ENCODE assay signal across 9 cellular contexts in genomic region chr7:139103057-139103820, GRCh38. TPM values are rescaled to one million over a fixed set of nuclear protein-coding genes. Genes with fewer than 3 reads are reported as not detected.
A peak's percentile ranks its signal among the peaks of the same experiment; 100 is the strongest.
DNase-seq lines count a peak whose midpoint lies in the region; ATAC-seq and TF ChIP-seq lines count a peak whose summit lies in the region.
"Had no signal": no experiment of that assay in that cellular context is flagged by ENCODE, and none has a peak within 500 bp of the region (broad histone marks: within the 10 kb centered on the region; RNA-seq: fewer than 3 reads in every experiment).

No MANE protein-coding gene starts in this region.

- TF ChIP-seq CTCF in OCI-LY3 (IDR thresholded peaks at IDR 0.05; ENCODE audit: low read depth, low read length): no peak

- H3K4me3 ChIP-seq in OCI-LY3 (ENCODE audit: low read length): peak overlapping the region; percentile 36; the same call in 1 of the 2 replicates

- H3K27ac ChIP-seq in OCI-LY3 (ENCODE audit: low read length): peak overlapping the region; percentile 54

- peaks cover 45% of the 10 kb centered on the region for H3K4me1 Mint-ChIP-seq in activated CD8-positive, alpha-beta memory T cell treated with anti-CD3 and anti-CD28 coated beads, Interleukin-2, amount 10 ng/mL, durations not matched to agents 7 days and 5 days
- peaks cover 43% of the 10 kb centered on the region for H3K4me1 Mint-ChIP-seq in dendritic cell treated with granulocyte-macrophage colony-stimulating factor and Interleukin-4, amounts not matched to agents 40 ng/mL and 50 ng/mL, for 4 days (ENCODE audit: low read depth)
- H3K4me1 Mint-ChIP-seq in stimulated activated naive CD8-positive, alpha-beta T cell treated with anti-CD3 and anti-CD28 coated beads, Interleukin-15, amount 100 ng/mL, for 72 hours: peaks cover 59% of the 10 kb centered on the region

- no peak overlapping the region for H2AFZ ChIP-seq in OCI-LY3 (ENCODE audit: low read depth, low read length)

- H3K9me3 Mint-ChIP-seq in activated CD8-positive, alpha-beta memory T cell treated with anti-CD3 and anti-CD28 coated beads, Interleukin-2, amount 10 ng/mL, durations not matched to agents 7 days and 5 days (ENCODE audit: low read depth): no peaks in the 10 kb centered on the region
- no peaks in the 10 kb centered on the region for H3K9me3 Mint-ChIP-seq in dendritic cell treated with granulocyte-macrophage colony-stimulating factor and Interleukin-4, amounts not matched to agents 40 ng/mL and 50 ng/mL, for 4 days
- no peaks in the 10 kb centered on the region for H3K9me3 Mint-ChIP-seq in stimulated activated naive CD8-positive, alpha-beta T cell treated with anti-CD3 and anti-CD28 coated beads, Interleukin-15, amount 100 ng/mL, for 72 hours

- no peaks in the 10 kb centered on the region for H3K27me3 ChIP-seq in OCI-LY3 (ENCODE audit: low read depth, low read length)

- DNase-seq in activated CD8-positive, alpha-beta memory T cell treated with anti-CD3 and anti-CD28 coated beads, Interleukin-2, amount 10 ng/mL, durations not matched to agents 7 days and 5 days: no peak
- DNase-seq in activated CD8-positive, alpha-beta memory T cell treated with anti-CD3 and anti-CD28 coated beads, Interleukin-2, amount 50 U/mL, for 4 hours: no peak
- DNase-seq in stimulated activated naive CD8-positive, alpha-beta T cell treated with anti-CD3 and anti-CD28 coated beads, Interleukin-15, amount 100 ng/mL, for 72 hours: no peak
- DNase-seq in RKO (ENCODE audit: low spot score): no peak
- no peak for DNase-seq in left lobe of liver (ENCODE audit: low spot score)
- DNase-seq in NCI-H1092 (lab: John Stamatoyannopoulos, UW): no peak
- DNase-seq: aorta had no signal

- peak overlapping the region; percentile 62 for H3K4me2 ChIP-seq in OCI-LY3 (ENCODE audit: low read length)

- H4K20me1 ChIP-seq in OCI-LY3 (ENCODE audit: insufficient read depth, low read length): peaks cover 53% of the 10 kb centered on the region

- no peak for ATAC-seq in activated CD8-positive, alpha-beta memory T cell treated with anti-CD3 and anti-CD28 coated beads, Interleukin-2, amount 10 ng/mL, durations not matched to agents 7 days and 5 days
- ATAC-seq in stimulated activated naive CD8-positive, alpha-beta T cell treated with anti-CD3 and anti-CD28 coated beads, Interleukin-15, amount 100 ng/mL, for 72 hours: no peak
- ATAC-seq in left lobe of liver: no peak

- no peak overlapping the region for H3K9ac ChIP-seq in OCI-LY3 (ENCODE audit: low read length)

- peaks cover 24% of the 10 kb centered on the region for H3K4me1 ChIP-seq in OCI-LY3 (ENCODE audit: low read length)

- H3K36me3 ChIP-seq in OCI-LY3 (replicated peaks; ENCODE audit: low read depth, low read length): peaks cover 43% of the 10 kb centered on the region

- no peaks in the 10 kb centered on the region for H3K27me3 Mint-ChIP-seq in activated CD8-positive, alpha-beta memory T cell treated with anti-CD3 and anti-CD28 coated beads, Interleukin-2, amount 10 ng/mL, durations not matched to agents 7 days and 5 days
- no peaks in the 10 kb centered on the region for H3K27me3 Mint-ChIP-seq in dendritic cell treated with granulocyte-macrophage colony-stimulating factor and Interleukin-4, amounts not matched to agents 40 ng/mL and 50 ng/mL, for 4 days
- H3K27me3 Mint-ChIP-seq in stimulated activated naive CD8-positive, alpha-beta T cell treated with anti-CD3 and anti-CD28 coated beads, Interleukin-15, amount 100 ng/mL, for 72 hours: no peaks in the 10 kb centered on the region

- H3K4me3 Mint-ChIP-seq in activated CD8-positive, alpha-beta memory T cell treated with anti-CD3 and anti-CD28 coated beads, Interleukin-2, amount 10 ng/mL, durations not matched to agents 7 days and 5 days: peak overlapping the region; percentile 88
- peak overlapping the region; percentile 75 for H3K4me3 Mint-ChIP-seq in dendritic cell treated with granulocyte-macrophage colony-stimulating factor and Interleukin-4, amounts not matched to agents 40 ng/mL and 50 ng/mL, for 4 days
- peak overlapping the region; percentile 86 to 91 for H3K4me3 Mint-ChIP-seq in stimulated activated naive CD8-positive, alpha-beta T cell treated with anti-CD3 and anti-CD28 coated beads, Interleukin-15, amount 100 ng/mL, for 72 hours

- peaks cover 100% of the 10 kb centered on the region for H3K79me2 ChIP-seq in OCI-LY3 (ENCODE audit: low read length)

- H3K9me3 ChIP-seq in OCI-LY3 (ENCODE audit: insufficient read depth, low read length): no peaks in the 10 kb centered on the region

- peaks cover 74% of the 10 kb centered on the region for H3K36me3 Mint-ChIP-seq in activated CD8-positive, alpha-beta memory T cell treated with anti-CD3 and anti-CD28 coated beads, Interleukin-2, amount 10 ng/mL, durations not matched to agents 7 days and 5 days
- peaks cover 63% of the 10 kb centered on the region for H3K36me3 Mint-ChIP-seq in dendritic cell treated with granulocyte-macrophage colony-stimulating factor and Interleukin-4, amounts not matched to agents 40 ng/mL and 50 ng/mL, for 4 days (ENCODE audit: low read depth)

- peak overlapping the region; percentile 93 for H3K27ac Mint-ChIP-seq in activated CD8-positive, alpha-beta memory T cell treated with anti-CD3 and anti-CD28 coated beads, Interleukin-2, amount 10 ng/mL, durations not matched to agents 7 days and 5 days
- H3K27ac Mint-ChIP-seq in dendritic cell treated with granulocyte-macrophage colony-stimulating factor and Interleukin-4, amounts not matched to agents 40 ng/mL and 50 ng/mL, for 4 days: peak overlapping the region; percentile 91
- H3K27ac Mint-ChIP-seq in stimulated activated naive CD8-positive, alpha-beta T cell treated with anti-CD3 and anti-CD28 coated beads, Interleukin-15, amount 100 ng/mL, for 72 hours: peak overlapping the region; percentile 93 to 97

- intact Hi-C loops in dendritic cell treated with granulocyte-macrophage colony-stimulating factor and Interleukin-4, amounts not matched to agents 40 ng/mL and 50 ng/mL, for 4 days (cut with micrococcal nuclease): no loop called here

- CTCF ChIA-PET in activated CD8-positive, alpha-beta memory T cell treated with anti-CD3 and anti-CD28 coated beads, Interleukin-2, amount 10 ng/mL, durations not matched to agents 7 days and 5 days (lab: Charles Lee): interaction anchor here (1.2 to 3.9 kb wide), 5 partner anchors 9 to 57 kb away, joined by 3 to 35 read pairs (median 7); no protein-coding TSS in a partner anchor

RNA-seq across cellular contexts. Expression of gene ZC3HAV1, which starts 6.3 kb away (rescaled TPM):
- 100 to 1,000 TPM; 125 to 139 TPM for total RNA-seq in activated CD8-positive, alpha-beta memory T cell treated with anti-CD3 and anti-CD28 coated beads, Interleukin-2, amount 10 ng/mL, durations not matched to agents 7 days and 5 days
- total RNA-seq in left lobe of liver: 16.8 TPM
